32 cellular contexts compared by ENCODE assay signal in genomic region chr6:22754111-22754510, GRCh38.
DNase-seq lines count a peak whose midpoint lies in the region; ATAC-seq and TF ChIP-seq lines count a peak whose summit lies in the region.
"Had no signal": no experiment of that assay in that cellular context is flagged by ENCODE, and none has a peak within 500 bp of the region (broad histone marks: within the 10 kb centered on the region; RNA-seq: fewer than 3 reads in every experiment).

No MANE protein-coding gene starts in this region.

- no peaks in the 10 kb centered on the region for H3K27me3 ChIP-seq in brain microvascular endothelial cell (replicated peaks)
- H3K27me3 ChIP-seq: suprapubic skin had no signal

- DNase-seq in NCI-H2171 treated with DMSO at 0.1 percent for 48 hours (lab: John Stamatoyannopoulos, UW) (peak; percentile 8), NCI-H2171 (lab: John Stamatoyannopoulos, UW) (no peak), brain microvascular endothelial cell (peak; percentile 47), fibroblast of villous mesenchyme (ENCODE audit: low read depth) (peak; percentile 65), smooth muscle cell of the brain vasculature (ENCODE audit: low read depth, low spot score) (peak; percentile 41), AML-193 (lab: John Stamatoyannopoulos, UW) (no peak), NCI-H2029 (lab: John Stamatoyannopoulos, UW) (no peak)
- DNase-seq in activated T-cell treated with anti-CD3 and anti-CD28 coated beads, Interleukin-2, amount 50 U/mL, for 4 hours = no peak
- DNase-seq: activated CD4-positive, alpha-beta T cell treated with anti-CD3 and anti-CD28 coated beads for 4 hours; activated T-cell treated with anti-CD3 and anti-CD28 coated beads for 4 hours; Caco-2; caudate nucleus; DMS79 treated with DMSO at 0.1 percent for 48 hours; hippocampal formation; KBM-7; mammary epithelial cell; MM.1S; NCI-H1417; NCI-H2029 treated with DMSO at 0.1 percent for 48 hours; NCI-H2227 treated with DMSO at 0.1 percent for 48 hours; NCI-H526 treated with DMSO at 0.1 percent for 48 hours; small intestine; stimulated activated CD4-positive, alpha-beta T cell treated with anti-CD3 and anti-CD28 coated beads, Interleukin-1b, Interleukin-23, amount 100 ng/mL, for 48 hours; stimulated activated naive CD4-positive, alpha-beta T cell treated with Interleukin-2 at 50 U/mL for 16 hours had no signal

- H3K27ac ChIP-seq in brain microvascular endothelial cell = no peak overlapping the region
- H3K27ac ChIP-seq: 22Rv1, parathyroid adenoma, suprapubic skin had no signal

- H3K36me3 Mint-ChIP-seq in activated T-cell treated with anti-CD3 and anti-CD28 coated beads, Interleukin-2, amount 50 U/mL, for 4 hours (ENCODE audit: insufficient read depth) = no peaks in the 10 kb centered on the region
- H3K36me3 Mint-ChIP-seq: activated naive CD4-positive, alpha-beta T cell treated with anti-CD3 and anti-CD28 coated beads, Interleukin-2, amount 50 U/mL, for 24 hours; CD14-positive monocyte had no signal

- H3K27me3 Mint-ChIP-seq in activated T-cell treated with anti-CD3 and anti-CD28 coated beads, Interleukin-2, amount 50 U/mL, for 4 hours (ENCODE audit: low read depth) = no peaks in the 10 kb centered on the region
- H3K27me3 Mint-ChIP-seq: activated naive CD4-positive, alpha-beta T cell treated with anti-CD3 and anti-CD28 coated beads, Interleukin-2, amount 50 U/mL, for 24 hours had no signal

- H3K9me3 Mint-ChIP-seq in activated T-cell treated with anti-CD3 and anti-CD28 coated beads, Interleukin-2, amount 50 U/mL, for 4 hours = peaks cover 4% of the 10 kb centered on the region
- H3K9me3 Mint-ChIP-seq: activated naive CD4-positive, alpha-beta T cell treated with anti-CD3 and anti-CD28 coated beads, Interleukin-2, amount 50 U/mL, for 24 hours had no signal

- no peak for TF ChIP-seq CTCF in brain microvascular endothelial cell (IDR thresholded peaks at IDR 0.05; ENCODE audit: low read depth, low read length, missing control alignments)
- TF ChIP-seq CTCF in fibroblast of villous mesenchyme (IDR thresholded peaks at IDR 0.05; ENCODE audit: insufficient read depth, low read depth, low read length) = no peak

- no peak overlapping the region for H3K4me3 Mint-ChIP-seq in activated T-cell treated with anti-CD3 and anti-CD28 coated beads, Interleukin-2, amount 50 U/mL, for 4 hours
- H3K4me3 Mint-ChIP-seq: activated naive CD4-positive, alpha-beta T cell treated with anti-CD3 and anti-CD28 coated beads, Interleukin-2, amount 50 U/mL, for 24 hours; CD14-positive monocyte; nephron had no signal

- no peaks in the 10 kb centered on the region for H3K4me1 Mint-ChIP-seq in activated T-cell treated with anti-CD3 and anti-CD28 coated beads, Interleukin-2, amount 50 U/mL, for 4 hours (ENCODE audit: low read depth)
- H3K4me1 Mint-ChIP-seq: activated naive CD4-positive, alpha-beta T cell treated with anti-CD3 and anti-CD28 coated beads, Interleukin-2, amount 50 U/mL, for 24 hours; CD14-positive monocyte had no signal

- in situ Hi-C loops in brain microvascular endothelial cell (cut with HindIII; ENCODE audit: low pct_ligation_motif_present, low sequenced_read_pairs) = no loop called here

- H3K36me3 ChIP-seq in brain microvascular endothelial cell (replicated peaks) = no peaks in the 10 kb centered on the region
- H3K36me3 ChIP-seq: suprapubic skin had no signal

- H3K4me3 ChIP-seq in brain microvascular endothelial cell (ENCODE audit: low read depth, low read length) (no peak overlapping the region), fibroblast of villous mesenchyme (ENCODE audit: low read depth, low read length) (no peak overlapping the region)
- H3K4me3 ChIP-seq: suprapubic skin had no signal

- no peak for ATAC-seq in activated T-cell treated with anti-CD3 and anti-CD28 coated beads, Interleukin-2, amount 50 U/mL, for 4 hours
- ATAC-seq: esophagus mucosa, Right ventricle myocardium inferior had no signal

Comparison
In these comparisons a context has a peak if more than half of its experiments do, and no peak if none do; other contexts are left out.
1. DNase-seq: peak in NCI-H2171 treated with DMSO at 0.1 percent for 48 hours (single experiment), brain microvascular endothelial cell (single experiment), fibroblast of villous mesenchyme (single experiment) and smooth muscle cell of the brain vasculature (single experiment); none in NCI-H2171 (single experiment), AML-193 (0 of 2), NCI-H2029 (single experiment) and activated T-cell treated with anti-CD3 and anti-CD28 coated beads, Interleukin-2, amount 50 U/mL, for 4 hours (single experiment).